Comparison of ENCODE assay signal across 1 cellular context in the genomic region with DNA sequence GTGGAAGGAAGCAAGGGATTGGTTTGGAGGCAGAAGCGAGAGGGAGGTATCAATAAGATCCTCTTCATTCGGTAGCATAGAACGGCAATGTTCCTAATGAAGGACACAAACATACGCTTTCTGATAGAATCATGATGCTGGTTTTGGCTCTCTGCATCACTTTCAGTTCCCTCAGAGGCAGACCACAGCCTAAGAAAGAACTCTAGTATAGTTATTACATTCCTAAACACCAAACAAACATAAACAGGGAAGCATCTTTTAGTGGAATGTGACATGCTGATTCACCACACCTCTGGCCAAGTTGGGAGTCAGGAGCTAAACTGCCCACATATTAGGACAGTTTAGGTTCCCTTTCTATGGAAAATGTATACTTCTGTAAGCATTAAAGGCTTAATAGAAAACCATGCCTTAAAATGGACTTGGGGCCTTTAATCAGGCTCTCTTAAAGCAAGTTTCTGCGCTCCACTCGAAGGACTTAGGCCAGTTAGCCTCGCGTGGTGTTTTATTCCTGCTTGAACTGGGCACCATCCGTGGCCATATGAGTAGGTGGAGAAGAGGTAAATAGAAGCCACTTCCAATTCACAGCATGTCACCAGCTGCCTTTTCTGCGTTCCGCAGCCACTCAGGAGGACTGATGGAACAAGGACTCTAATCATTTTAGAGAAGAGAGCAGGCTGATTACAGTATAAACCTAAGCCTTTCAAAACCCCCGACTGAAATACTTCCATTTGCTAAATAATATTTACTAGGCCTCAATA.
TF ChIP-seq lines count a peak whose summit lies in the region.

No MANE protein-coding gene starts in this region.

TF ChIP-seq in HepG2, 621 proteins besides CTCF, POLR2A, EP300 and RAD21 (continued from another document):
- TF ChIP-seq, protein P1, sequence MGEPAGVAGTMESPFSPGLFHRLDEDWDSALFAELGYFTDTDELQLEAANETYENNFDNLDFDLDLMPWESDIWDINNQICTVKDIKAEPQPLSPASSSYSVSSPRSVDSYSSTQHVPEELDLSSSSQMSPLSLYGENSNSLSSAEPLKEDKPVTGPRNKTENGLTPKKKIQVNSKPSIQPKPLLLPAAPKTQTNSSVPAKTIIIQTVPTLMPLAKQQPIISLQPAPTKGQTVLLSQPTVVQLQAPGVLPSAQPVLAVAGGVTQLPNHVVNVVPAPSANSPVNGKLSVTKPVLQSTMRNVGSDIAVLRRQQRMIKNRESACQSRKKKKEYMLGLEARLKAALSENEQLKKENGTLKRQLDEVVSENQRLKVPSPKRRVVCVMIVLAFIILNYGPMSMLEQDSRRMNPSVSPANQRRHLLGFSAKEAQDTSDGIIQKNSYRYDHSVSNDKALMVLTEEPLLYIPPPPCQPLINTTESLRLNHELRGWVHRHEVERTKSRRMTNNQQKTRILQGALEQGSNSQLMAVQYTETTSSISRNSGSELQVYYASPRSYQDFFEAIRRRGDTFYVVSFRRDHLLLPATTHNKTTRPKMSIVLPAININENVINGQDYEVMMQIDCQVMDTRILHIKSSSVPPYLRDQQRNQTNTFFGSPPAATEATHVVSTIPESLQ (CRISPR knock-in tag; conservative IDR thresholded peaks at IDR 0.05): no peak
- no peak for TF ChIP-seq BCL6 (CRISPR knock-in tag; IDR thresholded peaks at IDR 0.05)
- no peak for TF ChIP-seq ZNF230 (CRISPR knock-in tag; IDR thresholded peaks at IDR 0.05)
- TF ChIP-seq, protein P2, sequence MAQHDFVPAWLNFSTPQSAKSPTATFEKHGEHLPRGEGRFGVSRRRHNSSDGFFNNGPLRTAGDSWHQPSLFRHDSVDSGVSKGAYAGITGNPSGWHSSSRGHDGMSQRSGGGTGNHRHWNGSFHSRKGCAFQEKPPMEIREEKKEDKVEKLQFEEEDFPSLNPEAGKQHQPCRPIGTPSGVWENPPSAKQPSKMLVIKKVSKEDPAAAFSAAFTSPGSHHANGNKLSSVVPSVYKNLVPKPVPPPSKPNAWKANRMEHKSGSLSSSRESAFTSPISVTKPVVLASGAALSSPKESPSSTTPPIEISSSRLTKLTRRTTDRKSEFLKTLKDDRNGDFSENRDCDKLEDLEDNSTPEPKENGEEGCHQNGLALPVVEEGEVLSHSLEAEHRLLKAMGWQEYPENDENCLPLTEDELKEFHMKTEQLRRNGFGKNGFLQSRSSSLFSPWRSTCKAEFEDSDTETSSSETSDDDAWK (CRISPR knock-in tag; IDR thresholded peaks at IDR 0.05): no peak
- TF ChIP-seq NFE2 (CRISPR knock-in tag; IDR thresholded peaks at IDR 0.05): no peak
- no peak for TF ChIP-seq KAT8 (CRISPR knock-in tag; IDR thresholded peaks at IDR 0.05)
- no peak for TF ChIP-seq ZC3H13 (CRISPR knock-in tag; IDR thresholded peaks at IDR 0.05)
- no peak for TF ChIP-seq FOXM1 (CRISPR knock-in tag; IDR thresholded peaks at IDR 0.05)
- TF ChIP-seq ZBTB8A (CRISPR knock-in tag; IDR thresholded peaks at IDR 0.05; ENCODE audit: borderline replicate concordance, low read depth): no peak
- TF ChIP-seq, protein P3, sequence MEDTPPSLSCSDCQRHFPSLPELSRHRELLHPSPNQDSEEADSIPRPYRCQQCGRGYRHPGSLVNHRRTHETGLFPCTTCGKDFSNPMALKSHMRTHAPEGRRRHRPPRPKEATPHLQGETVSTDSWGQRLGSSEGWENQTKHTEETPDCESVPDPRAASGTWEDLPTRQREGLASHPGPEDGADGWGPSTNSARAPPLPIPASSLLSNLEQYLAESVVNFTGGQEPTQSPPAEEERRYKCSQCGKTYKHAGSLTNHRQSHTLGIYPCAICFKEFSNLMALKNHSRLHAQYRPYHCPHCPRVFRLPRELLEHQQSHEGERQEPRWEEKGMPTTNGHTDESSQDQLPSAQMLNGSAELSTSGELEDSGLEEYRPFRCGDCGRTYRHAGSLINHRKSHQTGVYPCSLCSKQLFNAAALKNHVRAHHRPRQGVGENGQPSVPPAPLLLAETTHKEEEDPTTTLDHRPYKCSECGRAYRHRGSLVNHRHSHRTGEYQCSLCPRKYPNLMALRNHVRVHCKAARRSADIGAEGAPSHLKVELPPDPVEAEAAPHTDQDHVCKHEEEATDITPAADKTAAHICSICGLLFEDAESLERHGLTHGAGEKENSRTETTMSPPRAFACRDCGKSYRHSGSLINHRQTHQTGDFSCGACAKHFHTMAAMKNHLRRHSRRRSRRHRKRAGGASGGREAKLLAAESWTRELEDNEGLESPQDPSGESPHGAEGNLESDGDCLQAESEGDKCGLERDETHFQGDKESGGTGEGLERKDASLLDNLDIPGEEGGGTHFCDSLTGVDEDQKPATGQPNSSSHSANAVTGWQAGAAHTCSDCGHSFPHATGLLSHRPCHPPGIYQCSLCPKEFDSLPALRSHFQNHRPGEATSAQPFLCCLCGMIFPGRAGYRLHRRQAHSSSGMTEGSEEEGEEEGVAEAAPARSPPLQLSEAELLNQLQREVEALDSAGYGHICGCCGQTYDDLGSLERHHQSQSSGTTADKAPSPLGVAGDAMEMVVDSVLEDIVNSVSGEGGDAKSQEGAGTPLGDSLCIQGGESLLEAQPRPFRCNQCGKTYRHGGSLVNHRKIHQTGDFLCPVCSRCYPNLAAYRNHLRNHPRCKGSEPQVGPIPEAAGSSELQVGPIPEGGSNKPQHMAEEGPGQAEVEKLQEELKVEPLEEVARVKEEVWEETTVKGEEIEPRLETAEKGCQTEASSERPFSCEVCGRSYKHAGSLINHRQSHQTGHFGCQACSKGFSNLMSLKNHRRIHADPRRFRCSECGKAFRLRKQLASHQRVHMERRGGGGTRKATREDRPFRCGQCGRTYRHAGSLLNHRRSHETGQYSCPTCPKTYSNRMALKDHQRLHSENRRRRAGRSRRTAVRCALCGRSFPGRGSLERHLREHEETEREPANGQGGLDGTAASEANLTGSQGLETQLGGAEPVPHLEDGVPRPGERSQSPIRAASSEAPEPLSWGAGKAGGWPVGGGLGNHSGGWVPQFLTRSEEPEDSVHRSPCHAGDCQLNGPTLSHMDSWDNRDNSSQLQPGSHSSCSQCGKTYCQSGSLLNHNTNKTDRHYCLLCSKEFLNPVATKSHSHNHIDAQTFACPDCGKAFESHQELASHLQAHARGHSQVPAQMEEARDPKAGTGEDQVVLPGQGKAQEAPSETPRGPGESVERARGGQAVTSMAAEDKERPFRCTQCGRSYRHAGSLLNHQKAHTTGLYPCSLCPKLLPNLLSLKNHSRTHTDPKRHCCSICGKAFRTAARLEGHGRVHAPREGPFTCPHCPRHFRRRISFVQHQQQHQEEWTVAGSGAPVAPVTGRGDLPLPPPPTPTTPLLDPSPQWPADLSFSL (CRISPR knock-in tag; IDR thresholded peaks at IDR 0.05): no peak
TF ChIP-seq in HepG2: peak in this region for 0.
